In the genomic region with DNA sequence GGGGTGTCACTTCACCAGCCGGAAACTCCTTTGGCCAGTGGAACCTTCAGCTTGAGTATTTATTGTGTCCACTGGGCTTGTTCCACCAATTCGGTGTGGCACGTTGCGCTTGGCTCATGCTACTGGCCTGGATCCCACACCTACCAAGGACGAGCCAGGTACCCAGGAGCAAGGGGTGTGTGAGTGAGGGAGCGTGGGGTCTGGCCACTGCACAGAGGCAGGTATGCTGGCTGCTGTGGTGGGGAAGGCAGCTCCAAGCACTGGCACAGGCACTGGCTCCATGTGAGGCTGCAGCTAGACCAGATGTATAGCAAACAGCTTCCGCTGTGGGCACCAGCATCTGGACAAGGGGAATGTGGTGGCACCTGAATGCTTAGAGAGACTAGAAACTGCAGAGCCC, we compare ENCODE assay signal across 1 cellular context.
TF ChIP-seq lines count a peak whose summit lies in the region.

No MANE protein-coding gene starts in this region.

TF ChIP-seq in H1, 55 proteins besides CTCF, POLR2A, EP300 and RAD21:
- TF ChIP-seq CTBP2 (IDR thresholded peaks at IDR 0.05; ENCODE audit: borderline replicate concordance, insufficient read depth, insufficient read length, low read length) = no peak
